ENCODE assay signal across 37 cellular contexts in genomic region chr12:19278407-19278806, GRCh38.
"Had no signal": no experiment of that assay in that cellular context is flagged by ENCODE, and none has a peak within 500 bp of the region (broad histone marks: within the 10 kb centered on the region; RNA-seq: fewer than 3 reads in every experiment).

No MANE protein-coding gene starts in this region.

- ATAC-seq: activated CD4-positive, alpha-beta T cell treated with anti-CD3 and anti-CD28 coated beads for 36 hours; activated CD4-positive, CD25-positive, alpha-beta regulatory T cell treated with anti-CD3 and anti-CD28 coated beads, Interleukin-2, amount 50 U/mL, for 24 hours; activated CD8-positive, alpha-beta memory T cell treated with anti-CD3 and anti-CD28 coated beads, Interleukin-2, amount 10 ng/mL, durations not matched to agents 7 days and 5 days; activated CD8-positive, alpha-beta T cell treated with anti-CD3 and anti-CD28 coated beads, Interleukin-2, amount 10 ng/mL, durations not matched to agents 7 days and 5 days; activated naive CD8-positive, alpha-beta T cell treated with anti-CD3 and anti-CD28 coated beads, Interleukin-2, amount 50 U/mL, for 24 hours had no signal

- H3K9me3 Mint-ChIP-seq: activated CD4-positive, alpha-beta memory T cell treated with anti-CD3 and anti-CD28 coated beads, Interleukin-2, amount 10 ng/mL, durations not matched to agents 7 days and 5 days; activated naive CD4-positive, alpha-beta T cell treated with anti-CD3 and anti-CD28 coated beads, Interleukin-2, amount 10 ng/mL, durations not matched to agents 7 days and 5 days; activated naive CD4-positive, alpha-beta T cell treated with anti-CD3 and anti-CD28 coated beads, Interleukin-2, amount 50 U/mL, for 24 hours; activated naive CD8-positive, alpha-beta T cell treated with anti-CD3 and anti-CD28 coated beads, Interleukin-2, amount 10 ng/mL, durations not matched to agents 7 days and 5 days; activated T-cell treated with anti-CD3 and anti-CD28 coated beads, Interleukin-2, amount 50 U/mL, for 24 hours; brain; central memory CD8-positive, alpha-beta T cell; T-helper 1 cell treated with Interleukin-12 subunit alpha and Interleukin-12 subunit beta and Interleukin-4 antibody, amounts not matched to agents 30 μg/mL and 1 μg/mL, for 36 hours had no signal

- H3K27me3 ChIP-seq: ascending aorta, cardiac muscle cell had no signal

- H3K27me3 Mint-ChIP-seq: activated CD4-positive, alpha-beta memory T cell treated with anti-CD3 and anti-CD28 coated beads, Interleukin-2, amount 10 ng/mL, durations not matched to agents 7 days and 5 days; activated CD4-positive, alpha-beta T cell treated with anti-CD3 and anti-CD28 coated beads for 36 hours; activated CD4-positive, alpha-beta T cell treated with anti-CD3 and anti-CD28 coated beads, Interleukin-2, amount 10 ng/mL, durations not matched to agents 7 days and 5 days; activated CD8-positive, alpha-beta memory T cell treated with anti-CD3 and anti-CD28 coated beads, Interleukin-2, amount 10 ng/mL, durations not matched to agents 7 days and 5 days; activated naive CD4-positive, alpha-beta T cell treated with anti-CD3 and anti-CD28 coated beads, Interleukin-2, amount 10 ng/mL, durations not matched to agents 7 days and 5 days; activated naive CD8-positive, alpha-beta T cell; activated naive CD8-positive, alpha-beta T cell treated with anti-CD3 and anti-CD28 coated beads, Interleukin-2, amount 10 ng/mL, durations not matched to agents 7 days and 5 days; activated naive CD8-positive, alpha-beta T cell treated with anti-CD3 and anti-CD28 coated beads, Interleukin-2, amount 50 U/mL, for 24 hours; activated T-cell treated with anti-CD3 and anti-CD28 coated beads, Interleukin-2, amount 50 U/mL, for 24 hours; brain; central memory CD8-positive, alpha-beta T cell had no signal

- H3K27ac ChIP-seq: ascending aorta, VCaP had no signal

- H3K9me3 ChIP-seq: ascending aorta had no signal

- H3K4me3 ChIP-seq: ascending aorta, cardiac muscle cell had no signal

- H3K36me3 Mint-ChIP-seq: activated naive CD4-positive, alpha-beta T cell treated with anti-CD3 and anti-CD28 coated beads, Interleukin-2, amount 10 ng/mL, durations not matched to agents 7 days and 5 days; activated naive CD4-positive, alpha-beta T cell treated with anti-CD3 and anti-CD28 coated beads, Interleukin-2, amount 50 U/mL, for 24 hours had no signal

- H3K4me3 Mint-ChIP-seq: activated CD4-positive, alpha-beta memory T cell treated with anti-CD3 and anti-CD28 coated beads, Interleukin-2, amount 10 ng/mL, durations not matched to agents 7 days and 5 days; activated CD4-positive, alpha-beta T cell treated with anti-CD3 and anti-CD28 coated beads for 36 hours; activated CD4-positive, alpha-beta T cell treated with anti-CD3 and anti-CD28 coated beads, Interleukin-2, amount 10 ng/mL, durations not matched to agents 7 days and 5 days; activated CD8-positive, alpha-beta memory T cell treated with anti-CD3 and anti-CD28 coated beads, Interleukin-2, amount 10 ng/mL, durations not matched to agents 7 days and 5 days; activated CD8-positive, alpha-beta T cell treated with anti-CD3 and anti-CD28 coated beads, Interleukin-2, amount 10 ng/mL, durations not matched to agents 7 days and 5 days; activated naive CD4-positive, alpha-beta T cell treated with anti-CD3 and anti-CD28 coated beads, Interleukin-2, amount 10 ng/mL, durations not matched to agents 7 days and 5 days; activated naive CD4-positive, alpha-beta T cell treated with anti-CD3 and anti-CD28 coated beads, Interleukin-2, amount 50 U/mL, for 24 hours; activated naive CD8-positive, alpha-beta T cell; activated naive CD8-positive, alpha-beta T cell treated with anti-CD3 and anti-CD28 coated beads, Interleukin-2, amount 10 ng/mL, durations not matched to agents 7 days and 5 days; activated naive CD8-positive, alpha-beta T cell treated with anti-CD3 and anti-CD28 coated beads, Interleukin-2, amount 50 U/mL, for 24 hours; activated T-cell treated with anti-CD3 and anti-CD28 coated beads, Interleukin-2, amount 50 U/mL, for 24 hours; brain; central memory CD8-positive, alpha-beta T cell; T-helper 1 cell treated with Interleukin-12 subunit alpha and Interleukin-12 subunit beta and Interleukin-4 antibody, amounts not matched to agents 30 μg/mL and 1 μg/mL, for 36 hours; T-helper 2 cell treated with Interferon-gamma antibody and Interleukin-4, amounts not matched to agents 5 μg/mL and 100 μg/mL, for 36 hours had no signal

- H3K27ac Mint-ChIP-seq: activated CD4-positive, alpha-beta memory T cell treated with anti-CD3 and anti-CD28 coated beads, Interleukin-2, amount 10 ng/mL, durations not matched to agents 7 days and 5 days; activated CD4-positive, alpha-beta T cell treated with anti-CD3 and anti-CD28 coated beads for 36 hours; activated CD4-positive, alpha-beta T cell treated with anti-CD3 and anti-CD28 coated beads, Interleukin-2, amount 10 ng/mL, durations not matched to agents 7 days and 5 days; activated CD8-positive, alpha-beta memory T cell treated with anti-CD3 and anti-CD28 coated beads, Interleukin-2, amount 10 ng/mL, durations not matched to agents 7 days and 5 days; activated CD8-positive, alpha-beta T cell treated with anti-CD3 and anti-CD28 coated beads, Interleukin-2, amount 10 ng/mL, durations not matched to agents 7 days and 5 days; activated naive CD4-positive, alpha-beta T cell treated with anti-CD3 and anti-CD28 coated beads, Interleukin-2, amount 10 ng/mL, durations not matched to agents 7 days and 5 days; activated naive CD4-positive, alpha-beta T cell treated with anti-CD3 and anti-CD28 coated beads, Interleukin-2, amount 50 U/mL, for 24 hours; activated naive CD8-positive, alpha-beta T cell; activated naive CD8-positive, alpha-beta T cell treated with anti-CD3 and anti-CD28 coated beads, Interleukin-2, amount 10 ng/mL, durations not matched to agents 7 days and 5 days; activated naive CD8-positive, alpha-beta T cell treated with anti-CD3 and anti-CD28 coated beads, Interleukin-2, amount 50 U/mL, for 24 hours; activated T-cell treated with anti-CD3 and anti-CD28 coated beads, Interleukin-2, amount 50 U/mL, for 24 hours; activated T-helper 2 cell treated with anti-CD3 and anti-CD28 coated beads, Interferon-gamma antibody, Interleukin-2, Interleukin-4, amounts not matched to agents 10 μg/mL and 5 μg/mL and 100 μg/mL, durations not matched to agents 14 hours and 24 hours and 36 hours; brain; T-helper 1 cell treated with Interleukin-12 subunit alpha and Interleukin-12 subunit beta and Interleukin-4 antibody, amounts not matched to agents 30 μg/mL and 1 μg/mL, for 36 hours; T-helper 2 cell treated with Interferon-gamma antibody and Interleukin-4, amounts not matched to agents 5 μg/mL and 100 μg/mL, for 36 hours had no signal

- DNase-seq: activated CD4-positive, alpha-beta memory T cell treated with anti-CD3 and anti-CD28 coated beads, Interleukin-2, amount 10 ng/mL, durations not matched to agents 7 days and 5 days; activated CD4-positive, alpha-beta T cell treated with anti-CD3 and anti-CD28 coated beads for 1 hour; activated CD4-positive, alpha-beta T cell treated with anti-CD3 and anti-CD28 coated beads for 36 hours; activated CD4-positive, alpha-beta T cell treated with anti-CD3 and anti-CD28 coated beads for 48 hours; activated CD4-positive, alpha-beta T cell treated with anti-CD3 and anti-CD28 coated beads, Interleukin-2, amount 10 ng/mL, durations not matched to agents 7 days and 5 days; activated CD4-positive, alpha-beta T cell treated with anti-CD3 and anti-CD28 coated beads, Interleukin-2, amount 50 U/mL, for 48 hours; activated CD4-positive, CD25-positive, alpha-beta regulatory T cell; activated CD8-positive, alpha-beta memory T cell treated with anti-CD3 and anti-CD28 coated beads for 24 hours; activated CD8-positive, alpha-beta memory T cell treated with anti-CD3 and anti-CD28 coated beads, Interleukin-2, amount 10 ng/mL, durations not matched to agents 7 days and 5 days; activated CD8-positive, alpha-beta memory T cell treated with anti-CD3 and anti-CD28 coated beads, Interleukin-2, amount 50 U/mL, for 48 hours; activated CD8-positive, alpha-beta T cell treated with anti-CD3 and anti-CD28 coated beads, Interleukin-2, amount 10 ng/mL, durations not matched to agents 7 days and 5 days; activated effector memory CD4-positive, alpha-beta T cell treated with Interleukin-2 at 50 U/mL for 16 hours; activated gamma-delta T cell; activated naive CD4-positive, alpha-beta T cell treated with anti-CD3 and anti-CD28 coated beads, Interleukin-2, amount 10 ng/mL, durations not matched to agents 7 days and 5 days; activated naive CD4-positive, alpha-beta T cell treated with Interleukin-2 at 50 U/mL for 16 hours; activated naive CD8-positive, alpha-beta T cell treated with anti-CD3 and anti-CD28 coated beads, Interleukin-2, amount 10 ng/mL, durations not matched to agents 7 days and 5 days; activated naive CD8-positive, alpha-beta T cell treated with anti-CD3 and anti-CD28 coated beads, Interleukin-2, amount 50 U/mL, for 24 hours; activated T-cell treated with anti-CD3 and anti-CD28 coated beads, Interleukin-2, amount 50 U/mL, for 24 hours; activated T-cell treated with anti-CD3 and anti-CD28 coated beads, Interleukin-2, amount 50 U/mL, for 48 hours; amygdala; anterior cingulate cortex; caudate nucleus; cerebellar nuclear complex; T-helper 1 cell; T-helper 2 cell; T-helper 9 cell had no signal
